ENCODE assay signal across 18 cellular contexts in the genomic region with DNA sequence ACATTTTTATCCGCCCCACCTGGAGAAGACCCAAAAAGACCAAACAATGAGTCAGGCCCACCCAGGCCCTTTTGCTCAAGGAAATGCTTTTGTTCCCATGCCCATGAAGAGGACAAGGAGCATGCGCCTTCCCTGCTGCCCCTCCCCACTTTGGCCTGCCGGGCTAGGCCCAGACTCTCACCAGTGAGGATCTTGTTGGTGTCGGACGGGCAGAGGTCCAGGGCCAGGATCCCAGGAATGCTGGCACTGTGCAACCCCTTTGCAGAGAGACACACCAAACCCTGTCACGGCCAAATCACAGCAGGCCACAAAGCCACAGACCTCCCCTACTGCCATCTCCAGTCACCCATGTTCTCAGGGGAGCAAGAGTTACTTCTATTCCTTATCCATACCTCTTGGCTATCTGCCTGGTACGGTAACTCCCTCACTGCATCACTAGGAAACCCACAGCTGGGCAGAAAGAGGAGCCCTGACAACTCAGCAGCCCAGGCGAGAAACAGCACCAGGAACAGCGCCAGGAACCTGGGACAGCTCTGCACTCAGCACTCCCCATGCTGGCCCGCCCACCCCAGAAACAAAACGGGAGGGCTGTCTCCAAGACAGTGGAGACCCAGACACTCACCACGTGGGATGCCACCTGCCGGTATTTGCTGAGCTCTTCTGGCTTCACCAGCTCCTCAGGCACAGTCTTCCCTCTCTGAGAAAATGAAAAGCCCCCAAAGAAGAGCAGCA. TPM values are rescaled to one million over a fixed set of nuclear protein-coding genes. Genes with fewer than 3 reads are reported as not detected.
DNase-seq lines count a peak whose midpoint lies in the region; TF ChIP-seq lines count a peak whose summit lies in the region.
"Had no signal": no experiment of that assay in that cellular context is flagged by ENCODE, and none has a peak within 500 bp of the region (broad histone marks: within the 10 kb centered on the region; RNA-seq: fewer than 3 reads in every experiment).

No MANE protein-coding gene starts in this region.

- no peak overlapping the region for H2AK5ac ChIP-seq in trophoblast cell (ENCODE audit: low read length)

- H3K27me3 ChIP-seq in endodermal cell (ENCODE audit: control insufficient read depth, insufficient read depth, low read length, poor library complexity, severe bottlenecking) (no peaks in the 10 kb centered on the region), trophoblast cell (ENCODE audit: insufficient read depth, low read length) (no peaks in the 10 kb centered on the region)
- H3K27me3 ChIP-seq: BLaER1 treated with 17β-estradiol and CSF1 and Interleukin-3, amounts not matched to agents 10 nM and 100 nM had no signal

- H3K18ac ChIP-seq in trophoblast cell (ENCODE audit: low read length) = no peak overlapping the region

- no peak overlapping the region for H4K12ac ChIP-seq in trophoblast cell (ENCODE audit: low read depth, low read length)

- H3K9ac ChIP-seq in endodermal cell (ENCODE audit: extremely low read depth, low read length, poor library complexity, severe bottlenecking) = no peak overlapping the region
- H3K9ac ChIP-seq in trophoblast cell (ENCODE audit: low read length) = no peak overlapping the region
- H3K9ac ChIP-seq: KMS-11 had no signal

- peaks cover 15 to 89% of the 10 kb centered on the region in 2 experiments for H3K36me3 ChIP-seq in HEK293 (ENCODE audit: control insufficient read depth in 2 of 2, insufficient read depth in 1 of 2, low read length in 2 of 2)
- H3K36me3 ChIP-seq in endodermal cell (ENCODE audit: control insufficient read depth, insufficient read depth, low read length) = peaks cover 76% of the 10 kb centered on the region
- peaks cover 49 to 60% of the 10 kb centered on the region in 2 experiments for H3K36me3 ChIP-seq in trophoblast cell (ENCODE audit: control insufficient read depth in 1 of 2, insufficient read depth in 2 of 2, low read length in 2 of 2)

- no peak overlapping the region for H2AFZ ChIP-seq in trophoblast cell (ENCODE audit: insufficient read depth, low read length, poor library complexity)

- no peak overlapping the region for H3K23ac ChIP-seq in trophoblast cell (ENCODE audit: low read length)

- no peaks in the 10 kb centered on the region for H3K79me1 ChIP-seq in trophoblast cell (ENCODE audit: low read length)

- POLR2A ChIA-PET in HEK293 (lab: Yijun Ruan, JAX) = interaction anchor here (0.8 to 0.9 kb wide), 2 partner anchors 11 to 13 kb away, joined by 3 read pairs; partner anchors contain the start of gene TMEM109

- H3K4me3 Mint-ChIP-seq in endodermal cell = no peak overlapping the region

- H2BK120ac ChIP-seq in trophoblast cell (ENCODE audit: insufficient read depth, low read length, poor library complexity) = no peak overlapping the region

- peaks cover 56% of the 10 kb centered on the region for H3K36me3 Mint-ChIP-seq in endodermal cell (ENCODE audit: low read depth)

- no peak overlapping the region for H4K8ac ChIP-seq in trophoblast cell (ENCODE audit: low read depth, low read length)

- H3K4me1 Mint-ChIP-seq in endodermal cell = peaks cover 9% of the 10 kb centered on the region

- no peak overlapping the region for H2BK5ac ChIP-seq in trophoblast cell (ENCODE audit: low read depth, low read length, poor library complexity)

- no peaks in the 10 kb centered on the region for H3K9me3 Mint-ChIP-seq in endodermal cell

- H3K4me1 ChIP-seq in HEK293 (ENCODE audit: control insufficient read depth, insufficient read depth, low read length) (no peaks in the 10 kb centered on the region; the same call in 1 of the 2 replicates), endodermal cell (ENCODE audit: control insufficient read depth, insufficient read depth, low read length) (peaks cover 6% of the 10 kb centered on the region), trophoblast cell (ENCODE audit: control insufficient read depth in 1 of 2, insufficient read depth in 2 of 2, low read length in 2 of 2) (peaks cover 2 to 4% of the 10 kb centered on the region in 2 experiments)

- H3K27ac ChIP-seq in HEK293 (ENCODE audit: extremely low read depth, low read depth, low read length) = no peak overlapping the region
- H3K27ac ChIP-seq in endodermal cell (ENCODE audit: low read depth, low read length) = no peak overlapping the region
- H3K27ac ChIP-seq in trophoblast cell (ENCODE audit: low read depth, low read length) = no peak overlapping the region
- H3K27ac ChIP-seq: BLaER1 treated with 17β-estradiol and CSF1 and Interleukin-3, amounts not matched to agents 10 nM and 100 nM; KMS-11 had no signal

- H3K27ac Mint-ChIP-seq in endodermal cell = no peak overlapping the region

- no peak overlapping the region for H2BK12ac ChIP-seq in trophoblast cell (ENCODE audit: low read length)

- H3K14ac ChIP-seq in trophoblast cell (ENCODE audit: low read length) = no peak overlapping the region

- no peaks in the 10 kb centered on the region for H3K27me3 Mint-ChIP-seq in endodermal cell (ENCODE audit: insufficient read depth)

- CTCF ChIA-PET in HEK293 (lab: Yijun Ruan, JAX) = interaction anchor here (0.8 to 6.3 kb wide), 7 partner anchors 15 to 286 kb away, joined by 3 to 78 read pairs (median 17); partner anchors contain the start of gene TMEM109

- peak; percentile 46 for DNase-seq in activated CD8-positive, alpha-beta memory T cell treated with anti-CD3 and anti-CD28 coated beads, Interleukin-2, amount 50 U/mL, for 48 hours
- no peak for DNase-seq in activated CD8-positive, alpha-beta memory T cell treated with anti-CD3 and anti-CD28 coated beads for 24 hours
- DNase-seq in endodermal cell (peak; percentile 35), pons (ENCODE audit: low spot score) (peak; percentile 36), NCI-H2081 treated with DMSO at 0.1 percent for 48 hours (lab: John Stamatoyannopoulos, UW) (no peak), DMS79 treated with DMSO at 0.1 percent for 48 hours (lab: John Stamatoyannopoulos, UW) (no peak), trophoblast cell (no peak)
- DNase-seq: 8988T, MM.1S, NCI-H1105 treated with DMSO at 0.1 percent for 48 hours, NCI-H187 treated with DMSO at 0.1 percent for 48 hours, NCI-H2171, NCI-H446 treated with DMSO at 0.1 percent for 48 hours, NCI-H748 treated with DMSO at 0.1 percent for 48 hours, SHP77 had no signal

- 90 to 100% methylated on average over 4 to 13 of the region's 13 CpGs for WGBS in endodermal cell (ENCODE audit: insufficient coverage in 1 of 2, insufficient read length in 1 of 2), 2 experiments
- WGBS in trophoblast cell (ENCODE audit: extremely low coverage, insufficient coverage, insufficient read length) = no CpG with 5 or more reads among the region's 13 CpGs

- TF ChIP-seq CTCF in HEK293 (tag by site-specific recombination; IDR thresholded peaks at IDR 0.05) (no peak), endodermal cell (conservative IDR thresholded peaks at IDR 0.05) (no peak)

- no peak overlapping the region for H3K4me2 ChIP-seq in trophoblast cell (ENCODE audit: low read length)
- H3K4me2 ChIP-seq: BLaER1 treated with 17β-estradiol and CSF1 and Interleukin-3, amounts not matched to agents 10 nM and 100 nM; KMS-11 had no signal

- H3K4ac ChIP-seq in trophoblast cell (ENCODE audit: low read depth, low read length) = no peak overlapping the region

- H3K79me2 ChIP-seq in trophoblast cell (ENCODE audit: control insufficient read depth, insufficient read depth, low read length, poor library complexity) = peaks cover 3% of the 10 kb centered on the region

- no peak overlapping the region for H4K91ac ChIP-seq in trophoblast cell (ENCODE audit: low read depth, low read length)

- no peak overlapping the region for H3K4me3 ChIP-seq in HEK293 (ENCODE audit: low read depth, low read length)
- no peak overlapping the region for H3K4me3 ChIP-seq in endodermal cell (ENCODE audit: low read length)
- H3K4me3 ChIP-seq in trophoblast cell (ENCODE audit: low read depth, low read length) = no peak overlapping the region
- H3K4me3 ChIP-seq: BLaER1 treated with 17β-estradiol and CSF1 and Interleukin-3, amounts not matched to agents 10 nM and 100 nM had no signal

- H3K9me3 ChIP-seq in HEK293 (ENCODE audit: control insufficient read depth, insufficient read depth, low read depth, low read length) (no peaks in the 10 kb centered on the region), endodermal cell (ENCODE audit: control insufficient read depth, low read length) (no peaks in the 10 kb centered on the region), trophoblast cell (ENCODE audit: insufficient read depth, low read depth, low read length) (no peaks in the 10 kb centered on the region)
- H3K9me3 ChIP-seq: BLaER1 treated with 17β-estradiol and CSF1 and Interleukin-3, amounts not matched to agents 10 nM and 100 nM had no signal

TF ChIP-seq in HEK293, 187 proteins besides CTCF, POLR2A, EP300 and RAD21 (continues in another document):
- TF ChIP-seq ZNF10 (tag by site-specific recombination; IDR thresholded peaks at IDR 0.05) = no peak

RNA-seq across cellular contexts. Expression of gene PRPF19, which starts 5.5 kb away (rescaled TPM):
- total RNA-seq in endodermal cell = 100 to 1,000 TPM; 106 to 109 TPM
- polyA plus RNA-seq in endodermal cell (2013, experiment 1 of 2) = 106 TPM
- polyA plus RNA-seq in endodermal cell (2013, experiment 2 of 2) = 102 TPM
- polyA plus RNA-seq in trophoblast cell (2013) = 53.1 and 54.3 TPM in 2 replicates

RNA-seq across cellular contexts. Expression of gene TMEM109, which starts 13.1 kb away (rescaled TPM):
- total RNA-seq in endodermal cell = 10 to 100 TPM; 41.4 to 56.8 TPM
- 57.8 TPM for polyA plus RNA-seq in endodermal cell (2013, experiment 1 of 2)
- polyA plus RNA-seq in endodermal cell (2013, experiment 2 of 2) = 55.8 TPM
- 82.6 and 93.9 TPM in 2 replicates for polyA plus RNA-seq in trophoblast cell (2013)

RNA-seq across cellular contexts. Expression of gene TMEM132A, which starts 23.4 kb away (rescaled TPM):
- 100 to 1,000 TPM; 135 to 140 TPM for total RNA-seq in endodermal cell
- polyA plus RNA-seq in endodermal cell (2013, experiment 1 of 2) = 230 TPM
- 208 TPM for polyA plus RNA-seq in endodermal cell (2013, experiment 2 of 2)
- polyA plus RNA-seq in trophoblast cell (2013) = 77.9 and 87.2 TPM in 2 replicates

RNA-seq across cellular contexts. Expression of gene ZP1, which starts 33.5 kb away (rescaled TPM):
- total RNA-seq in endodermal cell = not detected
- polyA plus RNA-seq in endodermal cell (2013, experiment 1 of 2) = not detected
- not detected for polyA plus RNA-seq in endodermal cell (2013, experiment 2 of 2)
- 0.08 and 0.18 TPM in 2 replicates for polyA plus RNA-seq in trophoblast cell (2013)

RNA-seq across cellular contexts. Expression of gene PTGDR2, which starts 45.1 kb away (rescaled TPM):
- total RNA-seq in endodermal cell = under 1 TPM in 1 of 2 donors, not detected in 1; 0.15 TPM
- polyA plus RNA-seq in endodermal cell (2013, experiment 1 of 2) = 0.14 TPM
- 0.08 TPM for polyA plus RNA-seq in endodermal cell (2013, experiment 2 of 2)
- polyA plus RNA-seq in trophoblast cell (2013) = 0.12 and 0.19 TPM in 2 replicates

Comparison
In these comparisons a context has a peak if more than half of its experiments do, and no peak if none do; other contexts are left out.
1. DNase-seq: peak in activated CD8-positive, alpha-beta memory T cell treated with anti-CD3 and anti-CD28 coated beads, Interleukin-2, amount 50 U/mL, for 48 hours (single experiment), endodermal cell (single experiment) and pons (single experiment); none in activated CD8-positive, alpha-beta memory T cell treated with anti-CD3 and anti-CD28 coated beads for 24 hours (single experiment), NCI-H2081 treated with DMSO at 0.1 percent for 48 hours (single experiment), DMS79 treated with DMSO at 0.1 percent for 48 hours (single experiment) and trophoblast cell (0 of 2).